ENCODE assay signal across 1 cellular context in genomic region chr17:76500074-76500744, GRCh38.
TF ChIP-seq lines count a peak whose summit lies in the region.

No MANE protein-coding gene starts in this region.

TF ChIP-seq in IMR-90, 13 proteins besides CTCF, POLR2A, EP300 and RAD21 (continued from another document):
- TF ChIP-seq ELK1 (IDR thresholded peaks at IDR 0.05; ENCODE audit: borderline replicate concordance, low read depth, low read length) = no peak
